Comparison of ENCODE assay signal across 1 cellular context in genomic region chr14:100846309-100846859, GRCh38.
TF ChIP-seq lines count a peak whose summit lies in the region.

No MANE protein-coding gene starts in this region.

TF ChIP-seq in K562, 482 proteins besides CTCF, POLR2A, EP300 and RAD21:
- TF ChIP-seq CHD2 (IDR thresholded peaks at IDR 0.05; ENCODE audit: low read depth, low read length): no peak
- TF ChIP-seq, protein P1, sequence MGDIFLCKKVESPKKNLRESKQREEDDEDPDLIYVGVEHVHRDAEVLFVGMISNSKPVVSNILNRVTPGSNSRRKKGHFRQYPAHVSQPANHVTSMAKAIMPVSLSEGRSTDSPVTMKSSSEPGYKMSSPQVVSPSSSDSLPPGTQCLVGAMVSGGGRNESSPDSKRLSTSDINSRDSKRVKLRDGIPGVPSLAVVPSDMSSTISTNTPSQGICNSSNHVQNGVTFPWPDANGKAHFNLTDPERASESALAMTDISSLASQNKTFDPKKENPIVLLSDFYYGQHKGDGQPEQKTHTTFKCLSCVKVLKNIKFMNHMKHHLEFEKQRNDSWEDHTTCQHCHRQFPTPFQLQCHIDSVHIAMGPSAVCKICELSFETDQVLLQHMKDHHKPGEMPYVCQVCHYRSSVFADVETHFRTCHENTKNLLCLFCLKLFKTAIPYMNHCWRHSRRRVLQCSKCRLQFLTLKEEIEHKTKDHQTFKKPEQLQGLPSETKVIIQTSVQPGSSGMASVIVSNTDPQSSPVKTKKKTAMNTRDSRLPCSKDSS (IDR thresholded peaks at IDR 0.05; ENCODE audit: low read depth, partially characterized antibody): no peak
- TF ChIP-seq OTX1 (CRISPR knock-in tag; IDR thresholded peaks at IDR 0.05): no peak
- no peak for TF ChIP-seq SAP30 (IDR thresholded peaks at IDR 0.05; ENCODE audit: borderline replicate concordance, insufficient read depth, low read depth, low read length, poor library complexity, severe bottlenecking)
- TF ChIP-seq HSF4 (CRISPR knock-in tag; IDR thresholded peaks at IDR 0.05; ENCODE audit: borderline replicate concordance): no peak
- no peak for TF ChIP-seq ZNF586 (CRISPR knock-in tag; conservative IDR thresholded peaks at IDR 0.05)
- TF ChIP-seq ZNF354B (CRISPR knock-in tag; IDR thresholded peaks at IDR 0.05): no peak
- TF ChIP-seq ZNF408 (CRISPR knock-in tag; IDR thresholded peaks at IDR 0.05; ENCODE audit: low read depth): no peak
- no peak for TF ChIP-seq ZNF174 (CRISPR knock-in tag; IDR thresholded peaks at IDR 0.05)
- no peak for TF ChIP-seq PPARD (CRISPR knock-in tag; IDR thresholded peaks at IDR 0.05)
- TF ChIP-seq ZBTB26 (CRISPR knock-in tag; IDR thresholded peaks at IDR 0.05): no peak
